16 cellular contexts compared by ENCODE assay signal in genomic region chrX:2592279-2592678, GRCh38.
"Had no signal": no experiment of that assay in that cellular context is flagged by ENCODE, and none has a peak within 500 bp of the region (broad histone marks: within the 10 kb centered on the region; RNA-seq: fewer than 3 reads in every experiment).

No MANE protein-coding gene starts in this region.

- H3K27me3 ChIP-seq: brain microvascular endothelial cell, spleen had no signal

- H3K27ac ChIP-seq: brain microvascular endothelial cell, spleen, thoracic aorta had no signal

- H3K27me3 Mint-ChIP-seq: activated CD4-positive, alpha-beta T cell treated with anti-CD3 and anti-CD28 coated beads, Interleukin-2, amount 10 ng/mL, durations not matched to agents 24 days and 14 days had no signal

- ATAC-seq: left cardiac atrium, sciatic nerve had no signal

- H3K36me3 ChIP-seq: brain microvascular endothelial cell, thoracic aorta had no signal

- FAIRE-seq: TTC549 had no signal

- H3K9me3 Mint-ChIP-seq: activated CD4-positive, alpha-beta T cell treated with anti-CD3 and anti-CD28 coated beads, Interleukin-2, amount 10 ng/mL, durations not matched to agents 24 days and 14 days; dendritic cell treated with granulocyte-macrophage colony-stimulating factor and Interleukin-4, amounts not matched to agents 40 ng/mL and 50 ng/mL, for 4 days; neural crest cell had no signal

- H3K4me3 ChIP-seq: lung, spleen, thoracic aorta had no signal

- H3K27ac Mint-ChIP-seq: activated CD4-positive, alpha-beta T cell treated with anti-CD3 and anti-CD28 coated beads, Interleukin-2, amount 10 ng/mL, durations not matched to agents 24 days and 14 days; dendritic cell treated with granulocyte-macrophage colony-stimulating factor and Interleukin-4, amounts not matched to agents 40 ng/mL and 50 ng/mL, for 4 days had no signal

- H3K9me3 ChIP-seq: spleen, thoracic aorta had no signal

- H3K4me3 Mint-ChIP-seq: activated CD4-positive, alpha-beta T cell treated with anti-CD3 and anti-CD28 coated beads, Interleukin-2, amount 10 ng/mL, durations not matched to agents 24 days and 14 days; dendritic cell treated with granulocyte-macrophage colony-stimulating factor and Interleukin-4, amounts not matched to agents 40 ng/mL and 50 ng/mL, for 4 days; neural crest cell had no signal

- DNase-seq: activated CD4-positive, alpha-beta T cell treated with anti-CD3 and anti-CD28 coated beads, Interleukin-2, amount 10 ng/mL, durations not matched to agents 24 days and 14 days; activated CD4-positive, CD25-positive, alpha-beta regulatory T cell; activated CD8-positive, alpha-beta memory T cell treated with anti-CD3 and anti-CD28 coated beads for 24 hours; anterior cingulate cortex; brain microvascular endothelial cell; cerebellar nuclear complex; effector memory CD4-positive, alpha-beta T cell; erythroblast; left cardiac atrium; spleen had no signal
